In the genomic region with DNA sequence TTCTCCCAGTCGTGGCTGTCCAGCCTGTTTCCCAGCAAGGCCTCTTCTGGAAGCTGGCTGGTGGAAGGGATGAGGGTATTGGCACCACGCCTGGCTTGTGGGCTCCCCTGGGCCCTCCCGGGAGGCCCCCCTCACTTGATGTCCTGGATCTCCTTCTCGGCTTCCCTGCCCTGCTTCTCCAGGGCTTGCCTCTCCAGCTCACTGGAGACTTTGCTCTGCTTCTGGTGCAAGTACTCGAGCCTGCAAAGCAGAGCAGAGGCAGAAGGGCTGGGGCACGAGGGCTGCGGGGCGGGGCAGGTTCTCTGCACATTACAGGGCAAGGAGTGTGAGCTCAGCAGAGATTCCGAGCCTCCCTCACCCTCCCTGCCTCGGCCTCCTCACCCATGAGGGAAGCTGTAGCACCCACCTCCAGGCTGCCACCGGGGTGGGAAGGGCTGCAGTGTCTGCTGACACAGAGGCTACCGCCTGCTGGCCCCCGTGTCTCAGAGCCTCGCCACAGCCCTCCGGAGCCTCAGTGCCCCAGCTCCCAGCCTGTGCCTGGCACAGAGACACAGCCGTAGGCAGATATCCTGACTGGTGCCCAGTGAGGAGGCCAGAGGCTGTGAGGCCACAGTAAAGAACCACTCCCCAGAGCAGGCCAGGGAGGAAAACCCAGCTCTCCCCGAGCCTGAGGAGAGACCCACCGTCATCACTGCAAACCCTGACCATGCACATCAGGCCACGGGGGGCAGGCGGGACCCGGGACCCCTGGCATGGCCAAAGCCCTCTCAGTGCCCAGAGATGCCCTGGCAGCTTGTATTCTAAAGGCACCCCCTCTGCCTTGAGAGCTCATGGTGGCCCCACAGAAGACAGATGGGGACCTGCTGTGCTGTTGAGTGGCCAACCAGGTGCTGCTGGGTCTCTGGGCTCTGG, we compare ENCODE assay signal across 15 cellular contexts.
"Had no signal": no experiment of that assay in that cellular context is flagged by ENCODE, and none has a peak within 500 bp of the region (broad histone marks: within the 10 kb centered on the region; RNA-seq: fewer than 3 reads in every experiment).

No MANE protein-coding gene starts in this region.

- DNase-seq: activated CD4-positive, alpha-beta memory T cell treated with anti-CD3 and anti-CD28 coated beads for 36 hours; activated T-cell treated with anti-CD3 and anti-CD28 coated beads for 4 hours; amniotic stem cell; effector memory CD8-positive, alpha-beta T cell; esophagus squamous epithelium; foreskin fibroblast; hippocampal formation; left lung; midbrain; stimulated activated CD4-positive, alpha-beta T cell treated with anti-CD3 and anti-CD28 coated beads, Interleukin-2, amount 100 ng/mL, for 24 hours had no signal

- ATAC-seq: effector memory CD8-positive, alpha-beta T cell; left lung had no signal

- H3K4me1 Mint-ChIP-seq: nephron had no signal

- H3K9me3 Mint-ChIP-seq: activated CD4-positive, alpha-beta memory T cell treated with anti-CD3 and anti-CD28 coated beads for 36 hours; effector memory CD8-positive, alpha-beta T cell; nephron; stimulated activated naive CD8-positive, alpha-beta T cell treated with anti-CD3 and anti-CD28 coated beads, Interleukin-15, Interleukin-2, amounts not matched to agents 100 ng/mL and 50 ng/mL, for 24 hours; type B pancreatic cell had no signal

- H3K4me3 ChIP-seq: cardiac muscle cell, esophagus squamous epithelium, left lung had no signal

- H3K27me3 ChIP-seq: cardiac muscle cell, esophagus squamous epithelium, left lung had no signal

- H3K4me1 ChIP-seq: esophagus squamous epithelium had no signal

- H3K9me3 ChIP-seq: esophagus squamous epithelium, left lung had no signal

- H3K27ac Mint-ChIP-seq: activated CD4-positive, alpha-beta memory T cell treated with anti-CD3 and anti-CD28 coated beads for 36 hours; activated naive CD8-positive, alpha-beta T cell; effector memory CD8-positive, alpha-beta T cell; nephron; stimulated activated naive CD8-positive, alpha-beta T cell treated with anti-CD3 and anti-CD28 coated beads, Interleukin-15, Interleukin-2, amounts not matched to agents 100 ng/mL and 50 ng/mL, for 24 hours; type B pancreatic cell had no signal

- H3K4me3 Mint-ChIP-seq: activated CD4-positive, alpha-beta memory T cell treated with anti-CD3 and anti-CD28 coated beads for 36 hours; activated naive CD8-positive, alpha-beta T cell; effector memory CD8-positive, alpha-beta T cell; nephron; stimulated activated naive CD8-positive, alpha-beta T cell treated with anti-CD3 and anti-CD28 coated beads, Interleukin-15, Interleukin-2, amounts not matched to agents 100 ng/mL and 50 ng/mL, for 24 hours; type B pancreatic cell had no signal

- H3K27me3 Mint-ChIP-seq: activated CD4-positive, alpha-beta memory T cell treated with anti-CD3 and anti-CD28 coated beads for 36 hours; activated naive CD8-positive, alpha-beta T cell; effector memory CD8-positive, alpha-beta T cell; stimulated activated naive CD8-positive, alpha-beta T cell treated with anti-CD3 and anti-CD28 coated beads, Interleukin-15, Interleukin-2, amounts not matched to agents 100 ng/mL and 50 ng/mL, for 24 hours; type B pancreatic cell had no signal

- H3K27ac ChIP-seq: cardiac muscle cell, esophagus squamous epithelium, left lung had no signal
